9 cellular contexts compared by ENCODE assay signal in the genomic region with DNA sequence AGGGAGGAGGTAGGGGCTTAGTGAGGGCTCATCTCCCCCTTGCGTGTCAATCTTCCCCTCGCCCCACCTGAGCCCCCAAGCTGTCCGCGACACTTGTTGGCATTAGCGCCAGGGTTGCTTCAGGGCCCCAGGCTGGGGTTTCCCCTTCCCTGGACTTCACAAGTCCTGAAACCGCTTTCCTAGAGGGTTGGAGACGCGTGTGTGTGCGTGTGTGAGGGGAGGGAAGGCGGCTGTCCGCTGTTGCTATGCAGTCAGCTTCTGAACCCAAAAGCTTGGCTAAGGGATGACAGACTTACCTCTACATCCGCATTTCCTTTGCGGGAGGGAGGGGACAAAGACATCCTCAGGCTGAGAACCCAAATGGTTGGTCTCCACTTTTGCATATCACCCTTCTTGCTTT. TPM values are rescaled to one million over a fixed set of nuclear protein-coding genes. Genes with fewer than 3 reads are reported as not detected.
DNase-seq lines count a peak whose midpoint lies in the region; ATAC-seq and TF ChIP-seq lines count a peak whose summit lies in the region.
"Had no signal": no experiment of that assay in that cellular context is flagged by ENCODE, and none has a peak within 500 bp of the region (broad histone marks: within the 10 kb centered on the region; RNA-seq: fewer than 3 reads in every experiment).

No MANE protein-coding gene starts in this region.

- H3F3A ChIP-seq in smooth muscle cell (ENCODE audit: low read depth) = no peaks in the 10 kb centered on the region

- H3K9ac ChIP-seq in endocrine pancreas (ENCODE audit: control insufficient read depth, insufficient read depth, low read length) (peak overlapping the region; percentile 77), smooth muscle cell (ENCODE audit: low read depth) (no peak overlapping the region)

- H3K36me3 ChIP-seq in Peyer's patch (no peaks in the 10 kb centered on the region), endocrine pancreas (ENCODE audit: control insufficient read depth, insufficient read depth, low read length) (no peaks in the 10 kb centered on the region), smooth muscle cell (ENCODE audit: low read depth) (no peaks in the 10 kb centered on the region)

- TF ChIP-seq CTCF in Peyer's patch (IDR thresholded peaks at IDR 0.05) = no peak
- no peak for TF ChIP-seq CTCF in smooth muscle cell (IDR thresholded peaks at IDR 0.05; ENCODE audit: borderline replicate concordance, insufficient read depth, poor library complexity, severe bottlenecking)

- TF ChIP-seq POLR2A in Peyer's patch (IDR thresholded peaks at IDR 0.05) = no peak

- no peak overlapping the region for H2AFZ ChIP-seq in smooth muscle cell (ENCODE audit: low read depth)

- peak; percentile 39 for DNase-seq in activated CD4-positive, CD25-positive, alpha-beta regulatory T cell treated with anti-CD3 and anti-CD28 coated beads, Interleukin-2, amount 50 U/mL, for 72 hours
- DNase-seq in Peyer's patch = no peak
- DNase-seq in smooth muscle cell (lab: John Stamatoyannopoulos, UW; ENCODE audit: unreplicated experiment) = no peak
- no peak for DNase-seq in NCI-H128 (lab: John Stamatoyannopoulos, UW; ENCODE audit: unreplicated experiment)
- no peak for DNase-seq in NCI-H1048 (lab: John Stamatoyannopoulos, UW)
- DNase-seq in 8988T = no peak

- H3K4me1 ChIP-seq in Peyer's patch = peaks cover 0 to 10% (median 4%) of the 10 kb centered on the region in 4 donors
- peaks cover 4% of the 10 kb centered on the region for H3K4me1 ChIP-seq in endocrine pancreas (ENCODE audit: control insufficient read depth, insufficient read depth, low read length)
- H3K4me1 ChIP-seq in smooth muscle cell (ENCODE audit: low read depth) = no peaks in the 10 kb centered on the region

- no peaks in the 10 kb centered on the region for H3K27me3 ChIP-seq in Peyer's patch
- H3K27me3 ChIP-seq in endocrine pancreas (ENCODE audit: control insufficient read depth, insufficient read depth, low read length) = no peaks in the 10 kb centered on the region
- peaks cover 87% of the 10 kb centered on the region for H3K27me3 ChIP-seq in smooth muscle cell (ENCODE audit: low read depth)

- H3K79me2 ChIP-seq in smooth muscle cell (ENCODE audit: low read depth) = no peaks in the 10 kb centered on the region

- H3K27ac ChIP-seq in Peyer's patch = no peak overlapping the region
- H3K27ac ChIP-seq in smooth muscle cell (ENCODE audit: low read depth) = no peak overlapping the region

- H3K9me3 ChIP-seq in Peyer's patch (no peaks in the 10 kb centered on the region), endocrine pancreas (ENCODE audit: control insufficient read depth, low read length) (no peaks in the 10 kb centered on the region), smooth muscle cell (replicated peaks; ENCODE audit: low read depth) (no peaks in the 10 kb centered on the region)

- H3K4me3 ChIP-seq in Peyer's patch = peak overlapping the region; percentile 63 to 80 (median 72)
- peak overlapping the region; percentile 58 for H3K4me3 ChIP-seq in endocrine pancreas (ENCODE audit: control insufficient read depth, insufficient read depth, low read length)
- H3K4me3 ChIP-seq in smooth muscle cell = peak overlapping the region; percentile 10

- no peaks in the 10 kb centered on the region for H4K20me1 ChIP-seq in smooth muscle cell (ENCODE audit: low read depth)

- no peak for ATAC-seq in activated CD4-positive, CD25-positive, alpha-beta regulatory T cell treated with anti-CD3 and anti-CD28 coated beads, Interleukin-2, amount 50 U/mL, for 24 hours

- peak overlapping the region; percentile 84 for H3K4me2 ChIP-seq in smooth muscle cell

- 26% methylated on average over 12 of the region's 13 CpGs for WGBS in smooth muscle cell (ENCODE audit: low lambda C conversion rate)

RNA-seq across cellular contexts. Expression of a gene that starts 0.8 kb away (rescaled TPM):
- total RNA-seq in Peyer's patch (under 1 TPM; 0.27 to 0.88 (median 0.79) TPM), smooth muscle cell (not detected in 2 replicates)
- not detected in 2 replicates for polyA plus RNA-seq in smooth muscle cell
- total RNA-seq: IMR-90 had no signal
- polyA plus RNA-seq: IMR-90 had no signal

Comparison
In these comparisons a context has a peak if more than half of its experiments do, and no peak if none do; other contexts are left out.
1. H3K4me3 ChIP-seq: peak in every context shown above with its lines; median percentile 72 in Peyer's patch; 58 in endocrine pancreas; 10 in smooth muscle cell.